Comparison of ENCODE assay signal across 21 cellular contexts in genomic region chr14:24085215-24085614, GRCh38. TPM values are rescaled to one million over a fixed set of nuclear protein-coding genes. Genes with fewer than 3 reads are reported as not detected.
A peak's percentile ranks its signal among the peaks of the same experiment; 100 is the strongest.
DNase-seq lines count a peak whose midpoint lies in the region; ATAC-seq and TF ChIP-seq lines count a peak whose summit lies in the region.
"Had no signal": no experiment of that assay in that cellular context is flagged by ENCODE, and none has a peak within 500 bp of the region (broad histone marks: within the 10 kb centered on the region; RNA-seq: fewer than 3 reads in every experiment).

No MANE protein-coding gene starts in this region.

- CTCF ChIA-PET in activated B cell treated with CpG ODN at 0.5 μM for 24 hours (lab: Charles Lee): interaction anchor here (1.6 kb wide), 1 partner anchor 27 kb away, joined by 6 read pairs; no protein-coding TSS in a partner anchor

- POLR2A ChIA-PET in activated B cell treated with CpG ODN at 0.5 μM for 24 hours (lab: Charles Lee): interaction anchor here (1.6 to 1.7 kb wide), 2 partner anchors 9 to 29 kb away, joined by 4 to 5 read pairs; partner anchors contain the start of genes DCAF11, NRL and PCK2

- no peak for ATAC-seq in activated B cell treated with CpG ODN at 0.5 μM for 24 hours (ENCODE audit: low read depth)
- ATAC-seq in GM19463 (IDR thresholded peaks at IDR 0.05; ENCODE audit: unreplicated experiment): no peak
- ATAC-seq: HCT116 had no signal

- DNase-seq in D341Med (ENCODE audit: low spot score): peak; percentile 51
- DNase-seq in NCI-H524 treated with DMSO at 0.1 percent for 48 hours (lab: John Stamatoyannopoulos, UW): peak; percentile 92
- no peak for DNase-seq in activated B cell treated with CpG ODN at 0.5 μM for 24 hours
- DNase-seq in nephron progenitor cell: no peak
- no peak for DNase-seq in stimulated activated CD8-positive, alpha-beta memory T cell treated with anti-CD3 and anti-CD28 coated beads, Interleukin-4, amount 100 ng/mL, for 48 hours
- DNase-seq in NCI-H510A treated with DMSO at 0.1 percent for 48 hours (lab: John Stamatoyannopoulos, UW): no peak
- DNase-seq: CD8-positive, alpha-beta memory T cell; COR-L47; DMS153; DMS79; GDM1; GOT3; H7; HFFc6; IMR-90 had no signal

- intact Hi-C loops in activated B cell treated with CpG ODN at 0.5 μM for 24 hours (cut with micrococcal nuclease): no loop called here

- H3K9me3 Mint-ChIP-seq in activated B cell treated with CpG ODN at 0.5 μM for 24 hours: no peaks in the 10 kb centered on the region
- no peaks in the 10 kb centered on the region for H3K9me3 Mint-ChIP-seq in nephron progenitor cell
- H3K9me3 Mint-ChIP-seq: CD8-positive, alpha-beta memory T cell; HFFc6 had no signal

- H3K4me3 Mint-ChIP-seq in activated B cell treated with CpG ODN at 0.5 μM for 24 hours (no peak overlapping the region), nephron progenitor cell (no peak overlapping the region)
- H3K4me3 Mint-ChIP-seq: B cell, HFFc6 had no signal

- H3K36me3 Mint-ChIP-seq in activated B cell treated with CpG ODN at 0.5 μM for 24 hours (ENCODE audit: low read depth) (no peaks in the 10 kb centered on the region), nephron progenitor cell (ENCODE audit: low read depth) (no peaks in the 10 kb centered on the region)

- H3K27me3 Mint-ChIP-seq in activated B cell treated with CpG ODN at 0.5 μM for 24 hours (no peaks in the 10 kb centered on the region), nephron progenitor cell (ENCODE audit: low read depth, poor library complexity) (peaks cover 46% of the 10 kb centered on the region)
- H3K27me3 Mint-ChIP-seq: B cell; CD8-positive, alpha-beta memory T cell had no signal

- H3K27ac Mint-ChIP-seq in activated B cell treated with CpG ODN at 0.5 μM for 24 hours: peak overlapping the region; percentile 27
- peak overlapping the region; percentile 15 for H3K27ac Mint-ChIP-seq in nephron progenitor cell
- H3K27ac Mint-ChIP-seq: B cell, HFFc6 had no signal

- H3K4me1 Mint-ChIP-seq in activated B cell treated with CpG ODN at 0.5 μM for 24 hours (peaks cover 15% of the 10 kb centered on the region), nephron progenitor cell (peaks cover 42% of the 10 kb centered on the region)

- TF ChIP-seq CTCF in activated B cell treated with CpG ODN at 0.5 μM for 24 hours (IDR thresholded peaks at IDR 0.05) (no peak), nephron progenitor cell (IDR thresholded peaks at IDR 0.05) (no peak)

RNA-seq across cellular contexts. Expression of gene PCK2, which starts 8.9 kb away (rescaled TPM):
- total RNA-seq in activated B cell treated with CpG ODN at 0.5 μM for 24 hours: 82.1 and 102 TPM in 2 replicates

RNA-seq across cellular contexts. Expression of gene CPNE6, which starts 13.9 kb away (rescaled TPM):
- total RNA-seq in activated B cell treated with CpG ODN at 0.5 μM for 24 hours: 0.09 TPM in 1 of 2 replicates, not detected in the other
- total RNA-seq: A172; B cell; CD8-positive, alpha-beta memory T cell; Daoy; H7; HFFc6; HT1080; IMR-90 had no signal

RNA-seq across cellular contexts. Expression of gene DCAF11, which starts 29.4 kb away (rescaled TPM):
- total RNA-seq in activated B cell treated with CpG ODN at 0.5 μM for 24 hours: 84.3 and 86.5 TPM in 2 replicates

RNA-seq across cellular contexts. Expression of gene NRL, which starts 29.5 kb away (rescaled TPM):
- 5.4 and 5.5 TPM in 2 replicates for total RNA-seq in activated B cell treated with CpG ODN at 0.5 μM for 24 hours
- total RNA-seq: A172 had no signal

RNA-seq across cellular contexts. Expression of gene CARMIL3, which starts 33.4 kb away (rescaled TPM):
- total RNA-seq in activated B cell treated with CpG ODN at 0.5 μM for 24 hours: 3.5 and 3.9 TPM in 2 replicates
- total RNA-seq: HFFc6 had no signal

Comparison
In these comparisons a context has a peak if more than half of its experiments do, and no peak if none do; other contexts are left out.
1. DNase-seq: peak in D341Med (single experiment) and NCI-H524 treated with DMSO at 0.1 percent for 48 hours (single experiment); none in activated B cell treated with CpG ODN at 0.5 μM for 24 hours (single experiment), nephron progenitor cell (single experiment), stimulated activated CD8-positive, alpha-beta memory T cell treated with anti-CD3 and anti-CD28 coated beads, Interleukin-4, amount 100 ng/mL, for 48 hours (single experiment) and NCI-H510A treated with DMSO at 0.1 percent for 48 hours (single experiment).